Comparison of ENCODE assay signal across 3 cellular contexts in the genomic region with DNA sequence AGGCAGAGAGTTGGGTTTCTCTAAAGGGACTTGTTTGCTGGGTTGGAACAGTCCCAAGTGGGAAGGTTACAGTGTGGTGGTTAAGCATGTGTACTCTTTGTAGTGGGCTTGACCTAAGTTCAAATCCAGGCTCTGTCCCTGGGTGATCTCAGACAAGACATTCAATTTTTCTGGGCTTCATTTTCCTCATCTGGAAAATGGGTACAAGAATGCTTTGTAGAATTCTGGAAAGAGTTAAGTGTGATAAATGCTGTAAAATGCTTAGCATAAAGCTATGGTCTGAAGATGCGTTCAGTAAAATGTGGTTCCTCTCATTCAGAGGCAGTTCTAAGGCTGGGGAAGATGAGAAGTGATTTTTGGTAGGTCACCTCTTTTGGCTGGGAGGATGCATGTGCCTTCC.
TF ChIP-seq lines count a peak whose summit lies in the region.

No MANE protein-coding gene starts in this region.

TF ChIP-seq in A549, 52 proteins besides CTCF, POLR2A, EP300 and RAD21:
- TF ChIP-seq, protein P1, sequence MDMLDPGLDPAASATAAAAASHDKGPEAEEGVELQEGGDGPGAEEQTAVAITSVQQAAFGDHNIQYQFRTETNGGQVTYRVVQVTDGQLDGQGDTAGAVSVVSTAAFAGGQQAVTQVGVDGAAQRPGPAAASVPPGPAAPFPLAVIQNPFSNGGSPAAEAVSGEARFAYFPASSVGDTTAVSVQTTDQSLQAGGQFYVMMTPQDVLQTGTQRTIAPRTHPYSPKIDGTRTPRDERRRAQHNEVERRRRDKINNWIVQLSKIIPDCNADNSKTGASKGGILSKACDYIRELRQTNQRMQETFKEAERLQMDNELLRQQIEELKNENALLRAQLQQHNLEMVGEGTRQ (IDR thresholded peaks at IDR 0.05) = no peak
- TF ChIP-seq RFX5 (IDR thresholded peaks at IDR 0.05) (no peak), HOXB5 (CRISPR knock-in tag; IDR thresholded peaks at IDR 0.05) (no peak), POLR2AphosphoS2 (conservative IDR thresholded peaks at IDR 0.05; ENCODE audit: low read length) (no peak), HOXA7 (CRISPR knock-in tag; IDR thresholded peaks at IDR 0.05) (no peak), NR3C1 (IDR thresholded peaks at IDR 0.05) (no peak), FOXS1 (CRISPR knock-in tag; IDR thresholded peaks at IDR 0.05) (no peak)
- TF ChIP-seq, protein P2, sequence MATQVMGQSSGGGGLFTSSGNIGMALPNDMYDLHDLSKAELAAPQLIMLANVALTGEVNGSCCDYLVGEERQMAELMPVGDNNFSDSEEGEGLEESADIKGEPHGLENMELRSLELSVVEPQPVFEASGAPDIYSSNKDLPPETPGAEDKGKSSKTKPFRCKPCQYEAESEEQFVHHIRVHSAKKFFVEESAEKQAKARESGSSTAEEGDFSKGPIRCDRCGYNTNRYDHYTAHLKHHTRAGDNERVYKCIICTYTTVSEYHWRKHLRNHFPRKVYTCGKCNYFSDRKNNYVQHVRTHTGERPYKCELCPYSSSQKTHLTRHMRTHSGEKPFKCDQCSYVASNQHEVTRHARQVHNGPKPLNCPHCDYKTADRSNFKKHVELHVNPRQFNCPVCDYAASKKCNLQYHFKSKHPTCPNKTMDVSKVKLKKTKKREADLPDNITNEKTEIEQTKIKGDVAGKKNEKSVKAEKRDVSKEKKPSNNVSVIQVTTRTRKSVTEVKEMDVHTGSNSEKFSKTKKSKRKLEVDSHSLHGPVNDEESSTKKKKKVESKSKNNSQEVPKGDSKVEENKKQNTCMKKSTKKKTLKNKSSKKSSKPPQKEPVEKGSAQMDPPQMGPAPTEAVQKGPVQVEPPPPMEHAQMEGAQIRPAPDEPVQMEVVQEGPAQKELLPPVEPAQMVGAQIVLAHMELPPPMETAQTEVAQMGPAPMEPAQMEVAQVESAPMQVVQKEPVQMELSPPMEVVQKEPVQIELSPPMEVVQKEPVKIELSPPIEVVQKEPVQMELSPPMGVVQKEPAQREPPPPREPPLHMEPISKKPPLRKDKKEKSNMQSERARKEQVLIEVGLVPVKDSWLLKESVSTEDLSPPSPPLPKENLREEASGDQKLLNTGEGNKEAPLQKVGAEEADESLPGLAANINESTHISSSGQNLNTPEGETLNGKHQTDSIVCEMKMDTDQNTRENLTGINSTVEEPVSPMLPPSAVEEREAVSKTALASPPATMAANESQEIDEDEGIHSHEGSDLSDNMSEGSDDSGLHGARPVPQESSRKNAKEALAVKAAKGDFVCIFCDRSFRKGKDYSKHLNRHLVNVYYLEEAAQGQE (IDR thresholded peaks at IDR 0.05) = no peak
TF ChIP-seq in A549: peak in this region for 0.

TF ChIP-seq in HCT116, 20 proteins besides CTCF, POLR2A, EP300 and RAD21:
- TF ChIP-seq TCF7L2 (IDR thresholded peaks at IDR 0.05; ENCODE audit: borderline replicate concordance, extremely low read depth, insufficient read depth, insufficient read length) (no peak), ZFX (IDR thresholded peaks at IDR 0.05) (no peak), JUND (IDR thresholded peaks at IDR 0.05) (no peak), YY1 (IDR thresholded peaks at IDR 0.05; ENCODE audit: extremely low read depth, insufficient replicate concordance, low read depth, low read length) (no peak), CEBPB (IDR thresholded peaks at IDR 0.05; ENCODE audit: low read depth) (no peak), ELF1 (IDR thresholded peaks at IDR 0.05; ENCODE audit: borderline replicate concordance, low read depth) (no peak), EZH2phosphoT487 (IDR thresholded peaks at IDR 0.05; ENCODE audit: borderline replicate concordance) (no peak), EGR1 (IDR thresholded peaks at IDR 0.05; ENCODE audit: low read depth) (no peak)
- TF ChIP-seq, protein P3, sequence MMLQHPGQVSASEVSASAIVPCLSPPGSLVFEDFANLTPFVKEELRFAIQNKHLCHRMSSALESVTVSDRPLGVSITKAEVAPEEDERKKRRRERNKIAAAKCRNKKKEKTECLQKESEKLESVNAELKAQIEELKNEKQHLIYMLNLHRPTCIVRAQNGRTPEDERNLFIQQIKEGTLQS (IDR thresholded peaks at IDR 0.05) = no peak
- TF ChIP-seq, protein P2 (IDR thresholded peaks at IDR 0.05; ENCODE audit: low read depth) = no peak

TF ChIP-seq in K562, 482 proteins besides CTCF, POLR2A, EP300 and RAD21 (continues in another document):
- no peak for TF ChIP-seq RHOXF2B (CRISPR knock-in tag; conservative IDR thresholded peaks at IDR 0.05)
- TF ChIP-seq, protein P4, sequence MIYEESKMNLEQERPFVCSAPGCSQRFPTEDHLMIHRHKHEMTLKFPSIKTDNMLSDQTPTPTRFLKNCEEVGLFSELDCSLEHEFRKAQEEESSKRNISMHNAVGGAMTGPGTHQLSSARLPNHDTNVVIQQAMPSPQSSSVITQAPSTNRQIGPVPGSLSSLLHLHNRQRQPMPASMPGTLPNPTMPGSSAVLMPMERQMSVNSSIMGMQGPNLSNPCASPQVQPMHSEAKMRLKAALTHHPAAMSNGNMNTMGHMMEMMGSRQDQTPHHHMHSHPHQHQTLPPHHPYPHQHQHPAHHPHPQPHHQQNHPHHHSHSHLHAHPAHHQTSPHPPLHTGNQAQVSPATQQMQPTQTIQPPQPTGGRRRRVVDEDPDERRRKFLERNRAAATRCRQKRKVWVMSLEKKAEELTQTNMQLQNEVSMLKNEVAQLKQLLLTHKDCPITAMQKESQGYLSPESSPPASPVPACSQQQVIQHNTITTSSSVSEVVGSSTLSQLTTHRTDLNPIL (CRISPR knock-in tag; IDR thresholded peaks at IDR 0.05) = no peak
- no peak for TF ChIP-seq POU5F1 (IDR thresholded peaks at IDR 0.05; ENCODE audit: borderline replicate concordance, low read depth, low read length, partially characterized antibody)
- TF ChIP-seq MEF2D (tag; conservative IDR thresholded peaks at IDR 0.05; ENCODE audit: low read depth) = no peak
- no peak for TF ChIP-seq DDX20 (tag; IDR thresholded peaks at IDR 0.05; ENCODE audit: low read depth)
- no peak for TF ChIP-seq KAT7 (CRISPR knock-in tag; IDR thresholded peaks at IDR 0.05; ENCODE audit: borderline replicate concordance)
- no peak for TF ChIP-seq U2AF2 (optimal IDR thresholded peaks at IDR 0.05; ENCODE audit: low read depth, low read length)
- TF ChIP-seq KDM1A (IDR thresholded peaks at IDR 0.05) = peak; percentile 14 to 50; a peak in 1 of 4 replicates
- no peak for TF ChIP-seq MED1 (CRISPR knock-in tag; IDR thresholded peaks at IDR 0.05; ENCODE audit: borderline replicate concordance)
- no peak for TF ChIP-seq RAD51 (IDR thresholded peaks at IDR 0.05; ENCODE audit: borderline replicate concordance, low read depth)
- no peak for TF ChIP-seq ZNF584 (CRISPR knock-in tag; IDR thresholded peaks at IDR 0.05; ENCODE audit: low read depth)
- TF ChIP-seq RBM25 (IDR thresholded peaks at IDR 0.05; ENCODE audit: low read depth, low read length, severe bottlenecking) = peak; percentile 77
- no peak for TF ChIP-seq NR4A1 (CRISPR knock-in tag; IDR thresholded peaks at IDR 0.05)
- no peak for TF ChIP-seq NR4A1 (tag; IDR thresholded peaks at IDR 0.05)
- no peak for TF ChIP-seq HNRNPL (IDR thresholded peaks at IDR 0.05; ENCODE audit: low read depth, low read length)
- no peak for TF ChIP-seq RFX5 (IDR thresholded peaks at IDR 0.05; ENCODE audit: low read depth, low read length)
- no peak for TF ChIP-seq JUNB (CRISPR knock-in tag; conservative IDR thresholded peaks at IDR 0.05)
- TF ChIP-seq, protein P5, sequence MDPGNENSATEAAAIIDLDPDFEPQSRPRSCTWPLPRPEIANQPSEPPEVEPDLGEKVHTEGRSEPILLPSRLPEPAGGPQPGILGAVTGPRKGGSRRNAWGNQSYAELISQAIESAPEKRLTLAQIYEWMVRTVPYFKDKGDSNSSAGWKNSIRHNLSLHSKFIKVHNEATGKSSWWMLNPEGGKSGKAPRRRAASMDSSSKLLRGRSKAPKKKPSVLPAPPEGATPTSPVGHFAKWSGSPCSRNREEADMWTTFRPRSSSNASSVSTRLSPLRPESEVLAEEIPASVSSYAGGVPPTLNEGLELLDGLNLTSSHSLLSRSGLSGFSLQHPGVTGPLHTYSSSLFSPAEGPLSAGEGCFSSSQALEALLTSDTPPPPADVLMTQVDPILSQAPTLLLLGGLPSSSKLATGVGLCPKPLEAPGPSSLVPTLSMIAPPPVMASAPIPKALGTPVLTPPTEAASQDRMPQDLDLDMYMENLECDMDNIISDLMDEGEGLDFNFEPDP (CRISPR knock-in tag; IDR thresholded peaks at IDR 0.05) = no peak
- TF ChIP-seq, protein P6, sequence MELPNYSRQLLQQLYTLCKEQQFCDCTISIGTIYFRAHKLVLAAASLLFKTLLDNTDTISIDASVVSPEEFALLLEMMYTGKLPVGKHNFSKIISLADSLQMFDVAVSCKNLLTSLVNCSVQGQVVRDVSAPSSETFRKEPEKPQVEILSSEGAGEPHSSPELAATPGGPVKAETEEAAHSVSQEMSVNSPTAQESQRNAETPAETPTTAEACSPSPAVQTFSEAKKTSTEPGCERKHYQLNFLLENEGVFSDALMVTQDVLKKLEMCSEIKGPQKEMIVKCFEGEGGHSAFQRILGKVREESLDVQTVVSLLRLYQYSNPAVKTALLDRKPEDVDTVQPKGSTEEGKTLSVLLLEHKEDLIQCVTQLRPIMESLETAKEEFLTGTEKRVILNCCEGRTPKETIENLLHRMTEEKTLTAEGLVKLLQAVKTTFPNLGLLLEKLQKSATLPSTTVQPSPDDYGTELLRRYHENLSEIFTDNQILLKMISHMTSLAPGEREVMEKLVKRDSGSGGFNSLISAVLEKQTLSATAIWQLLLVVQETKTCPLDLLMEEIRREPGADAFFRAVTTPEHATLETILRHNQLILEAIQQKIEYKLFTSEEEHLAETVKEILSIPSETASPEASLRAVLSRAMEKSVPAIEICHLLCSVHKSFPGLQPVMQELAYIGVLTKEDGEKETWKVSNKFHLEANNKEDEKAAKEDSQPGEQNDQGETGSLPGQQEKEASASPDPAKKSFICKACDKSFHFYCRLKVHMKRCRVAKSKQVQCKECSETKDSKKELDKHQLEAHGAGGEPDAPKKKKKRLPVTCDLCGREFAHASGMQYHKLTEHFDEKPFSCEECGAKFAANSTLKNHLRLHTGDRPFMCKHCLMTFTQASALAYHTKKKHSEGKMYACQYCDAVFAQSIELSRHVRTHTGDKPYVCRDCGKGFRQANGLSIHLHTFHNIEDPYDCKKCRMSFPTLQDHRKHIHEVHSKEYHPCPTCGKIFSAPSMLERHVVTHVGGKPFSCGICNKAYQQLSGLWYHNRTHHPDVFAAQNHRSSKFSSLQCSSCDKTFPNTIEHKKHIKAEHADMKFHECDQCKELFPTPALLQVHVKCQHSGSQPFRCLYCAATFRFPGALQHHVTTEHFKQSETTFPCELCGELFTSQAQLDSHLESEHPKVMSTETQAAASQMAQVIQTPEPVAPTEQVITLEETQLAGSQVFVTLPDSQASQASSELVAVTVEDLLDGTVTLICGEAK (IDR thresholded peaks at IDR 0.05) = no peak
- TF ChIP-seq, protein P6 (CRISPR knock-in tag; IDR thresholded peaks at IDR 0.05) = no peak
- no peak for TF ChIP-seq ZNF717 (CRISPR knock-in tag; IDR thresholded peaks at IDR 0.05)
- no peak for TF ChIP-seq CREBBP (IDR thresholded peaks at IDR 0.05; ENCODE audit: low read depth, low read length)
- TF ChIP-seq, protein P7, sequence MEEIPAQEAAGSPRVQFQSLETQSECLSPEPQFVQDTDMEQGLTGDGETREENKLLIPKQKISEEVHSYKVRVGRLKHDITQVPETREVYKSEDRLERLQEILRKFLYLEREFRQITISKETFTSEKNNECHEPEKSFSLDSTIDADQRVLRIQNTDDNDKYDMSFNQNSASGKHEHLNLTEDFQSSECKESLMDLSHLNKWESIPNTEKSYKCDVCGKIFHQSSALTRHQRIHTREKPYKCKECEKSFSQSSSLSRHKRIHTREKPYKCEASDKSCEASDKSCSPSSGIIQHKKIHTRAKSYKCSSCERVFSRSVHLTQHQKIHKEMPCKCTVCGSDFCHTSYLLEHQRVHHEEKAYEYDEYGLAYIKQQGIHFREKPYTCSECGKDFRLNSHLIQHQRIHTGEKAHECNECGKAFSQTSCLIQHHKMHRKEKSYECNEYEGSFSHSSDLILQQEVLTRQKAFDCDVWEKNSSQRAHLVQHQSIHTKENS (CRISPR knock-in tag; IDR thresholded peaks at IDR 0.05) = no peak
- no peak for TF ChIP-seq MCM2 (IDR thresholded peaks at IDR 0.05; ENCODE audit: low read depth)
- peak; percentile 71; the same call in 1 of the 2 replicates for TF ChIP-seq BCOR (IDR thresholded peaks at IDR 0.05)
